Comparison of ENCODE assay signal across 34 cellular contexts in the genomic region with DNA sequence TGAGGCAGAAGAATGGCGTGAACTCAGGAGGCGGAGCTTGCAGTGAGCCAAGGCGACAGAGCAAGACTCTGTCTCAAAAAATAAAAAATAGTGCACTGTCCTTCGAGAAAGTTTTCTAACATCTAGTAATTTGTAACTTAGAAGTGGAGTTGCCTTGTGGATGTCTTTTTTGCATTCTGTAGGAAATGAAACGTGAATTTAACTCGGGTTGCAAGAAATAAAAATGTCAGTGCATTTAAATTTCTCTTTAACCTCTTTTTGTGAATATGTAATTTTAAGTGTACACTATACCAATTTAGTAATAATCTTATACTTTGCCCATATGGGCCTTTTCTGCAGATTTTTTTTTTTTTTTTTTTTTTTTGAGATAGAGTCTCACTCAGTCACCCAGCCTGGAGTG.
"Had no signal": no experiment of that assay in that cellular context is flagged by ENCODE, and none has a peak within 500 bp of the region (broad histone marks: within the 10 kb centered on the region; RNA-seq: fewer than 3 reads in every experiment).

No MANE protein-coding gene starts in this region.

- H3K4me3 ChIP-seq: adrenal gland, ascending aorta, body of pancreas, breast epithelium, cardiac muscle cell had no signal

- H3K9me3 ChIP-seq: adrenal gland, ascending aorta, body of pancreas, breast epithelium had no signal

- H3K4me1 ChIP-seq: ascending aorta, body of pancreas, breast epithelium had no signal

- H3K36me3 ChIP-seq: breast epithelium had no signal

- FAIRE-seq: astrocyte, bronchial epithelial cell had no signal

- ATAC-seq: activated naive CD4-positive, alpha-beta T cell treated with anti-CD3 and anti-CD28 coated beads, Interleukin-2, amount 50 U/mL, for 72 hours; activated naive CD8-positive, alpha-beta T cell treated with anti-CD3 and anti-CD28 coated beads, Interleukin-2, amount 50 U/mL, for 24 hours; activated T-cell treated with anti-CD3 and anti-CD28 coated beads, Interleukin-2, amount 50 U/mL, for 4 hours; activated T-cell treated with anti-CD3 and anti-CD28 coated beads, Interleukin-2, amount 50 U/mL, for 72 hours; activated T-helper 17 cell treated with anti-CD3 and anti-CD28 coated beads, Interleukin-2, amount 50 U/mL, for 72 hours; body of pancreas had no signal

- DNase-seq: activated effector memory CD4-positive, alpha-beta T cell treated with anti-CD3 and anti-CD28 coated beads, Interleukin-2, amount 50 U/mL, for 16 hours; activated effector memory CD4-positive, alpha-beta T cell treated with Interleukin-2 at 50 U/mL for 16 hours; activated gamma-delta T cell; activated gamma-delta T cell treated with Interleukin-2 at 50 U/mL for 16 hours; activated naive CD4-positive, alpha-beta T cell; activated naive CD4-positive, alpha-beta T cell treated with anti-CD3 and anti-CD28 coated beads for 36 hours; activated naive CD4-positive, alpha-beta T cell treated with anti-CD3 and anti-CD28 coated beads, Interleukin-2, amount 10 ng/mL, durations not matched to agents 7 days and 5 days; activated naive CD4-positive, alpha-beta T cell treated with anti-CD3 and anti-CD28 coated beads, Interleukin-2, amount 50 U/mL, for 16 hours; activated naive CD4-positive, alpha-beta T cell treated with Interleukin-2 at 50 U/mL for 16 hours; activated naive CD8-positive, alpha-beta T cell treated with anti-CD3 and anti-CD28 coated beads for 36 hours; activated naive CD8-positive, alpha-beta T cell treated with anti-CD3 and anti-CD28 coated beads, Interleukin-2, amount 10 ng/mL, durations not matched to agents 7 days and 5 days; activated naive CD8-positive, alpha-beta T cell treated with anti-CD3 and anti-CD28 coated beads, Interleukin-2, amount 50 U/mL, for 24 hours; activated T-cell treated with anti-CD3 and anti-CD28 coated beads, Interleukin-2, amount 50 U/mL, for 1 hour; activated T-cell treated with anti-CD3 and anti-CD28 coated beads, Interleukin-2, amount 50 U/mL, for 24 hours; activated T-cell treated with anti-CD3 and anti-CD28 coated beads, Interleukin-2, amount 50 U/mL, for 4 hours; activated T-cell treated with anti-CD3 and anti-CD28 coated beads, Interleukin-2, amount 50 U/mL, for 48 hours; activated T-cell treated with anti-CD3 and anti-CD28 coated beads, Interleukin-2, amount 50 U/mL, for 72 hours; adrenal gland; amniotic stem cell; amygdala; anterior cingulate cortex; aorta; body of pancreas; brain microvascular endothelial cell; caudate nucleus; central memory CD4-positive, alpha-beta T cell; cerebellar nuclear complex had no signal

- H3K27me3 ChIP-seq: adrenal gland, ascending aorta, body of pancreas, brain microvascular endothelial cell, breast epithelium, cardiac muscle cell had no signal

- H3K27ac ChIP-seq: adrenal gland, ascending aorta, body of pancreas, brain microvascular endothelial cell, breast epithelium, cardiac muscle cell had no signal
